In genomic region chr17:74485012-74485743, GRCh38 we compare ENCODE assay signal across 1 cellular context.
TF ChIP-seq lines count a peak whose summit lies in the region.

No MANE protein-coding gene starts in this region.

TF ChIP-seq in HepG2, 621 proteins besides CTCF, POLR2A, EP300 and RAD21:
- no peak for TF ChIP-seq ZNF562 (CRISPR knock-in tag; IDR thresholded peaks at IDR 0.05; ENCODE audit: borderline replicate concordance)
- no peak for TF ChIP-seq MTF1 (CRISPR knock-in tag; IDR thresholded peaks at IDR 0.05)
- TF ChIP-seq KDM4B (CRISPR knock-in tag; IDR thresholded peaks at IDR 0.05), result no peak
- no peak for TF ChIP-seq NFE2L2 (IDR thresholded peaks at IDR 0.05; ENCODE audit: low read length)
- TF ChIP-seq ZNF740 (CRISPR knock-in tag; IDR thresholded peaks at IDR 0.05), result no peak
- no peak for TF ChIP-seq HMGA1 (CRISPR knock-in tag; conservative IDR thresholded peaks at IDR 0.05)
- TF ChIP-seq ZNF768 (CRISPR knock-in tag; IDR thresholded peaks at IDR 0.05), result no peak
- no peak for TF ChIP-seq ZNF766 (CRISPR knock-in tag; IDR thresholded peaks at IDR 0.05; ENCODE audit: borderline replicate concordance)
- TF ChIP-seq ZNF737 (CRISPR knock-in tag; IDR thresholded peaks at IDR 0.05; ENCODE audit: borderline replicate concordance), result no peak
- no peak for TF ChIP-seq ZNF382 (CRISPR knock-in tag; IDR thresholded peaks at IDR 0.05; ENCODE audit: borderline replicate concordance)
- TF ChIP-seq NFAT5 (CRISPR knock-in tag; IDR thresholded peaks at IDR 0.05), result no peak
- TF ChIP-seq HNF4G (IDR thresholded peaks at IDR 0.05; ENCODE audit: borderline replicate concordance, low read depth, low read length), result no peak
- no peak for TF ChIP-seq HNF4G (CRISPR knock-in tag; IDR thresholded peaks at IDR 0.05; ENCODE audit: borderline replicate concordance, low read depth)
- no peak for TF ChIP-seq HOXA9 (CRISPR knock-in tag; IDR thresholded peaks at IDR 0.05; ENCODE audit: borderline replicate concordance)
- TF ChIP-seq ZBTB42 (CRISPR knock-in tag; IDR thresholded peaks at IDR 0.05), result no peak
- TF ChIP-seq ZNF367 (CRISPR knock-in tag; IDR thresholded peaks at IDR 0.05; ENCODE audit: borderline replicate concordance), result no peak
- no peak for TF ChIP-seq ZNF230 (CRISPR knock-in tag; IDR thresholded peaks at IDR 0.05)
- TF ChIP-seq SNRNP70 (IDR thresholded peaks at IDR 0.05; ENCODE audit: low read depth, low read length), result no peak
- TF ChIP-seq, protein P1, sequence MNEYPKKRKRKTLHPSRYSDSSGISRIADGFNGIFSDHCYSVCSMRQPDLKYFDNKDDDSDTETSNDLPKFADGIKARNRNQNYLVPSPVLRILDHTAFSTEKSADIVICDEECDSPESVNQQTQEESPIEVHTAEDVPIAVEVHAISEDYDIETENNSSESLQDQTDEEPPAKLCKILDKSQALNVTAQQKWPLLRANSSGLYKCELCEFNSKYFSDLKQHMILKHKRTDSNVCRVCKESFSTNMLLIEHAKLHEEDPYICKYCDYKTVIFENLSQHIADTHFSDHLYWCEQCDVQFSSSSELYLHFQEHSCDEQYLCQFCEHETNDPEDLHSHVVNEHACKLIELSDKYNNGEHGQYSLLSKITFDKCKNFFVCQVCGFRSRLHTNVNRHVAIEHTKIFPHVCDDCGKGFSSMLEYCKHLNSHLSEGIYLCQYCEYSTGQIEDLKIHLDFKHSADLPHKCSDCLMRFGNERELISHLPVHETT (CRISPR knock-in tag; conservative IDR thresholded peaks at IDR 0.05), result no peak
